ENCODE assay signal across 18 cellular contexts in genomic region chr13:111286162-111286561, GRCh38. TPM values are rescaled to one million over a fixed set of nuclear protein-coding genes. Genes with fewer than 3 reads are reported as not detected.
"Had no signal": no experiment of that assay in that cellular context is flagged by ENCODE, and none has a peak within 500 bp of the region (broad histone marks: within the 10 kb centered on the region; RNA-seq: fewer than 3 reads in every experiment).

No MANE protein-coding gene starts in this region.

- H3K9me3 ChIP-seq: mucosa of descending colon, prostate gland had no signal

- ATAC-seq: activated T-cell treated with anti-CD3 and anti-CD28 coated beads, Interleukin-2, amount 50 U/mL, for 72 hours; effector memory CD8-positive, alpha-beta T cell; natural killer cell; sciatic nerve had no signal

- H3K27me3 Mint-ChIP-seq: activated CD4-positive, alpha-beta memory T cell treated with anti-CD3 and anti-CD28 coated beads, Interleukin-2, amount 10 ng/mL, durations not matched to agents 7 days and 5 days; activated naive CD8-positive, alpha-beta T cell treated with anti-CD3 and anti-CD28 coated beads, Interleukin-2, amount 10 ng/mL, durations not matched to agents 7 days and 5 days; effector memory CD8-positive, alpha-beta T cell; type B pancreatic cell had no signal

- H3K4me3 Mint-ChIP-seq: activated CD4-positive, alpha-beta memory T cell treated with anti-CD3 and anti-CD28 coated beads, Interleukin-2, amount 10 ng/mL, durations not matched to agents 7 days and 5 days; activated naive CD8-positive, alpha-beta T cell treated with anti-CD3 and anti-CD28 coated beads, Interleukin-2, amount 10 ng/mL, durations not matched to agents 7 days and 5 days; activated T-cell treated with anti-CD3 and anti-CD28 coated beads, Interleukin-2, amount 50 U/mL, for 72 hours; effector memory CD8-positive, alpha-beta T cell; immature natural killer cell; natural killer cell; type B pancreatic cell had no signal

- H3K4me3 ChIP-seq: mucosa of descending colon, prostate gland had no signal

- H3K4me1 Mint-ChIP-seq: activated CD4-positive, alpha-beta memory T cell treated with anti-CD3 and anti-CD28 coated beads, Interleukin-2, amount 10 ng/mL, durations not matched to agents 7 days and 5 days; immature natural killer cell; natural killer cell had no signal

- H3K9me3 Mint-ChIP-seq: activated CD4-positive, alpha-beta memory T cell treated with anti-CD3 and anti-CD28 coated beads, Interleukin-2, amount 10 ng/mL, durations not matched to agents 7 days and 5 days; activated naive CD8-positive, alpha-beta T cell treated with anti-CD3 and anti-CD28 coated beads, Interleukin-2, amount 10 ng/mL, durations not matched to agents 7 days and 5 days; activated T-cell treated with anti-CD3 and anti-CD28 coated beads, Interleukin-2, amount 50 U/mL, for 72 hours; effector memory CD8-positive, alpha-beta T cell; immature natural killer cell; natural killer cell; type B pancreatic cell had no signal

- H3K27ac Mint-ChIP-seq: activated CD4-positive, alpha-beta memory T cell treated with anti-CD3 and anti-CD28 coated beads, Interleukin-2, amount 10 ng/mL, durations not matched to agents 7 days and 5 days; activated naive CD8-positive, alpha-beta T cell treated with anti-CD3 and anti-CD28 coated beads, Interleukin-2, amount 10 ng/mL, durations not matched to agents 7 days and 5 days; activated T-cell treated with anti-CD3 and anti-CD28 coated beads, Interleukin-2, amount 50 U/mL, for 72 hours; effector memory CD8-positive, alpha-beta T cell; immature natural killer cell; type B pancreatic cell had no signal

- DNase-seq: activated CD4-positive, alpha-beta memory T cell treated with anti-CD3 and anti-CD28 coated beads, Interleukin-2, amount 10 ng/mL, durations not matched to agents 7 days and 5 days; activated gamma-delta T cell treated with Interleukin-2 at 50 U/mL for 16 hours; activated naive CD8-positive, alpha-beta T cell treated with anti-CD3 and anti-CD28 coated beads, Interleukin-2, amount 10 ng/mL, durations not matched to agents 7 days and 5 days; activated T-cell treated with anti-CD3 and anti-CD28 coated beads, Interleukin-2, amount 50 U/mL, for 72 hours; effector memory CD8-positive, alpha-beta T cell; immature natural killer cell; left colon; mammary epithelial cell; mucosa of descending colon; natural killer cell; stimulated activated CD4-positive, alpha-beta T cell treated with anti-CD3 and anti-CD28 coated beads, Interleukin-2, amount 100 ng/mL, for 24 hours; stimulated activated naive CD4-positive, alpha-beta T cell; substantia nigra; SW 1271 had no signal

RNA-seq across cellular contexts. Expression of gene TEX29, which starts 34.3 kb away (rescaled TPM):
- total RNA-seq: epithelial cell of proximal tubule, mammary epithelial cell, natural killer cell had no signal
- polyA plus RNA-seq: mammary epithelial cell had no signal
